In genomic region chr6:158499601-158500000, GRCh38 we compare ENCODE assay signal across 10 cellular contexts.
DNase-seq lines count a peak whose midpoint lies in the region; ATAC-seq and TF ChIP-seq lines count a peak whose summit lies in the region.
"Had no signal": no experiment of that assay in that cellular context is flagged by ENCODE, and none has a peak within 500 bp of the region (broad histone marks: within the 10 kb centered on the region; RNA-seq: fewer than 3 reads in every experiment).

No MANE protein-coding gene starts in this region.

- intact Hi-C loops in A673 (cut with micrococcal nuclease; ENCODE audit: unreplicated experiment), result no loop called here
- intact Hi-C loops in IMR-90 (cut with micrococcal nuclease), result no loop called here
- intact Hi-C loops in psoas muscle (cut with DNase I), result no loop called here

- H4K8ac ChIP-seq in IMR-90 (ENCODE audit: low read depth in 2 of 2, low read length in 2 of 2), result no peak overlapping the region

- H3K4me1 Mint-ChIP-seq in activated T-helper 17 cell treated with anti-CD3 and anti-CD28 coated beads, Interleukin-2, amount 50 U/mL, for 72 hours, result no peaks in the 10 kb centered on the region
- H3K4me1 Mint-ChIP-seq in endothelial cell (ENCODE audit: unreplicated experiment), result peaks cover 2% of the 10 kb centered on the region

- no peaks in the 10 kb centered on the region for H3K9me3 Mint-ChIP-seq in activated T-helper 17 cell treated with anti-CD3 and anti-CD28 coated beads, Interleukin-2, amount 50 U/mL, for 72 hours
- no peaks in the 10 kb centered on the region for H3K9me3 Mint-ChIP-seq in endothelial cell (ENCODE audit: unreplicated experiment)

- H3K4me2 ChIP-seq in IMR-90 (ENCODE audit: low read depth, low read length), result peak overlapping the region; percentile 41; the same call in 1 of the 2 replicates

- POLR2A ChIA-PET in A673 (lab: Charles Lee; ENCODE audit: low non-redundant PET) (no interaction called here), IMR-90 (lab: Charles Lee; ENCODE audit: unreplicated experiment) (interaction anchor here (0.6 kb wide), 1 partner anchor 69 kb away, joined by 4 read pairs; no protein-coding TSS in a partner anchor)

- H3K56ac ChIP-seq in IMR-90 (ENCODE audit: extremely low read depth, insufficient read depth, low read length), result no peak overlapping the region

- peaks cover 7% of the 10 kb centered on the region; the same call in 1 of the 2 replicates for H3K9me1 ChIP-seq in IMR-90 (ENCODE audit: insufficient read depth, low read length)

- H3K9ac ChIP-seq in IMR-90 (ENCODE audit: low read depth, low read length), result no peak overlapping the region

- ATAC-seq in IMR-90 (ENCODE audit: low read depth) (peak; percentile 21), psoas muscle (peak in 3 of 4 donors; percentile 7 to 29 (median 22))
- ATAC-seq in activated T-helper 17 cell treated with anti-CD3 and anti-CD28 coated beads, Interleukin-2, amount 50 U/mL, for 72 hours (replicated peaks), result no peak
- ATAC-seq: Panc1, Right ventricle myocardium inferior had no signal

- no peak overlapping the region for H3K4me3 Mint-ChIP-seq in activated T-helper 17 cell treated with anti-CD3 and anti-CD28 coated beads, Interleukin-2, amount 50 U/mL, for 72 hours
- no peak overlapping the region for H3K4me3 Mint-ChIP-seq in endothelial cell (ENCODE audit: unreplicated experiment)

- dilution Hi-C loops in IMR-90 (cut with HindIII; ENCODE audit: low sequenced_read_pairs, unreplicated experiment), result no loop called here

- no peak overlapping the region for H2AK5ac ChIP-seq in IMR-90 (ENCODE audit: low read depth, low read length)

- H3K27ac Mint-ChIP-seq in activated T-helper 17 cell treated with anti-CD3 and anti-CD28 coated beads, Interleukin-2, amount 50 U/mL, for 72 hours, result peak overlapping the region; percentile 69
- H3K27ac Mint-ChIP-seq in endothelial cell (ENCODE audit: unreplicated experiment), result no peak overlapping the region

- peaks cover 15% of the 10 kb centered on the region for H3K36me3 ChIP-seq in A673 (ENCODE audit: insufficient read depth, low read length, poor library complexity, severe bottlenecking)
- H3K36me3 ChIP-seq in IMR-90 (ENCODE audit: control insufficient read depth, insufficient read depth, low read length), result peaks cover 27% of the 10 kb centered on the region
- H3K36me3 ChIP-seq in psoas muscle (ENCODE audit: insufficient read depth in 1 of 2, low read depth in 1 of 2), result peaks cover 0 to 65% of the 10 kb centered on the region in 2 donors

- TF ChIP-seq CTCF in A673 (conservative IDR thresholded peaks at IDR 0.05; ENCODE audit: low read depth, low read length) (no peak), IMR-90 (conservative IDR thresholded peaks at IDR 0.05; ENCODE audit: low read depth, low read length) (no peak), psoas muscle (IDR thresholded peaks at IDR 0.05) (no peak), endothelial cell (IDR thresholded peaks at IDR 0.05; ENCODE audit: unreplicated experiment) (no peak)

- no CpG with 5 or more reads among the region's 1 CpG for WGBS in IMR-90 (ENCODE audit: extremely low coverage in 2 of 2, insufficient read length in 1 of 2), 2 experiments
- 82 to 96% (median 91%) methylated on average over 1 of the region's 1 CpG for WGBS in psoas muscle, 3 donors

- H2BK120ac ChIP-seq in IMR-90 (ENCODE audit: low read depth, low read length), result no peak overlapping the region

- no peak overlapping the region for H2AK9ac ChIP-seq in IMR-90 (replicated peaks; ENCODE audit: low read depth, low read length, poor library complexity)

- no peak overlapping the region for H3K14ac ChIP-seq in IMR-90 (replicated peaks; ENCODE audit: low read depth, low read length)

- in situ Hi-C loops in IMR-90 (cut with MboI; ENCODE audit: low sequenced_read_pairs), result no loop called here

- TF ChIP-seq RAD21 in IMR-90 (IDR thresholded peaks at IDR 0.05; ENCODE audit: low read length), result no peak

- BruUV-seq in A673 (replicated peaks; lab: Mats Ljungman, UMichigan) (no TSS peak), IMR-90 (replicated peaks; lab: Mats Ljungman, UMichigan) (no TSS peak)

- H3K36me3 Mint-ChIP-seq in activated T-helper 17 cell treated with anti-CD3 and anti-CD28 coated beads, Interleukin-2, amount 50 U/mL, for 72 hours (ENCODE audit: low read depth), result peaks cover 36% of the 10 kb centered on the region
- H3K36me3 Mint-ChIP-seq in endothelial cell (ENCODE audit: low read depth, unreplicated experiment), result peaks cover 42% of the 10 kb centered on the region

- H2BK5ac ChIP-seq in IMR-90 (ENCODE audit: low read depth, low read length, poor library complexity, severe bottlenecking), result no peak overlapping the region

- DNase-seq in A673 (ENCODE audit: low spot score) (no peak), IMR-90 (no peak), psoas muscle (no peak), endothelial cell (ENCODE audit: low spot score) (no peak), NCI-H1694 treated with DMSO at 0.1 percent for 48 hours (lab: John Stamatoyannopoulos, UW) (no peak), NCI-H2081 treated with DMSO at 0.1 percent for 48 hours (lab: John Stamatoyannopoulos, UW) (no peak)
- DNase-seq: COR-L47 had no signal

- peaks cover 7% of the 10 kb centered on the region for H3K4me1 ChIP-seq in A673 (ENCODE audit: insufficient read depth, low read length, poor library complexity, severe bottlenecking)
- H3K4me1 ChIP-seq in IMR-90 (ENCODE audit: control insufficient read depth, insufficient read depth, low read length), result peaks cover 6% of the 10 kb centered on the region
- H3K4me1 ChIP-seq in psoas muscle, result no peaks in the 10 kb centered on the region

- H2BK20ac ChIP-seq in IMR-90 (ENCODE audit: low read depth, low read length), result no peak overlapping the region

- no peak overlapping the region for H4K91ac ChIP-seq in IMR-90 (ENCODE audit: insufficient read depth, low read depth, low read length)

- no peaks in the 10 kb centered on the region for H3K27me3 Mint-ChIP-seq in activated T-helper 17 cell treated with anti-CD3 and anti-CD28 coated beads, Interleukin-2, amount 50 U/mL, for 72 hours
- H3K27me3 Mint-ChIP-seq in endothelial cell (ENCODE audit: unreplicated experiment), result peaks cover 2% of the 10 kb centered on the region

- H3K27me3 ChIP-seq in A673 (replicated peaks; ENCODE audit: insufficient read depth, low read depth, low read length, poor library complexity), result no peaks in the 10 kb centered on the region
- H3K27me3 ChIP-seq in IMR-90 (ENCODE audit: control insufficient read depth, insufficient read depth, low read length), result no peaks in the 10 kb centered on the region
- H3K27me3 ChIP-seq in psoas muscle (ENCODE audit: insufficient read depth in 3 of 3, low read length in 2 of 3), result no peaks in the 10 kb centered on the region

- H3K23ac ChIP-seq in IMR-90 (ENCODE audit: low read depth, low read length), result no peak overlapping the region

- H3K9me3 ChIP-seq in A673 (ENCODE audit: low read depth, low read length, poor library complexity, severe bottlenecking), result no peaks in the 10 kb centered on the region
- no peaks in the 10 kb centered on the region for H3K9me3 ChIP-seq in IMR-90 (ENCODE audit: control insufficient read depth, insufficient read depth, low read length)
- H3K9me3 ChIP-seq in psoas muscle, result no peaks in the 10 kb centered on the region

- 0 out of 2 replicates have a peak overlapping the region, but pooled peaks have one; percentile 34 for H3K18ac ChIP-seq in IMR-90 (ENCODE audit: low read depth, low read length)

- no peak for TF ChIP-seq POLR2A in IMR-90 (IDR thresholded peaks at IDR 0.05; ENCODE audit: low read depth, low read length)

- H2AFZ ChIP-seq in IMR-90 (replicated peaks; ENCODE audit: low read length, poor library complexity), result no peak overlapping the region

- CTCF ChIA-PET in A673 (lab: Charles Lee) (no interaction called here), IMR-90 (lab: Yijun Ruan, JAX) (no interaction called here)

- 0 out of 4 replicates have a peak, but pooled peaks cover 0 to 4% of the 10 kb centered on the region in 2 experiments for H3K79me1 ChIP-seq in IMR-90 (ENCODE audit: low read depth in 1 of 2, low read length in 2 of 2)

- H3K4me3 ChIP-seq in A673 (ENCODE audit: low read depth, low read length, poor library complexity, severe bottlenecking) (no peak overlapping the region), IMR-90 (ENCODE audit: insufficient read depth, low read depth, low read length) (no peak overlapping the region), psoas muscle (no peak overlapping the region)

- no peak overlapping the region for H3K4ac ChIP-seq in IMR-90 (ENCODE audit: low read depth, low read length)

- no peak overlapping the region for H2BK15ac ChIP-seq in IMR-90 (ENCODE audit: low read depth, low read length)

- peak overlapping the region; percentile 51 for H3K27ac ChIP-seq in A673 (ENCODE audit: low read depth, low read length, poor library complexity, severe bottlenecking)
- H3K27ac ChIP-seq in IMR-90 (ENCODE audit: insufficient read depth, low read length), result no peak overlapping the region
- peak overlapping the region; percentile 15 for H3K27ac ChIP-seq in psoas muscle

- H4K20me1 ChIP-seq in IMR-90 (ENCODE audit: insufficient read depth, low read length), result no peaks in the 10 kb centered on the region

- no peak overlapping the region; the same call in 1 of the 2 replicates for H4K5ac ChIP-seq in IMR-90 (ENCODE audit: low read depth, low read length)

TF ChIP-seq in IMR-90, 13 proteins besides CTCF, POLR2A, EP300 and RAD21 (continues in another document):
- TF ChIP-seq CEBPB (IDR thresholded peaks at IDR 0.05; ENCODE audit: low read depth, low read length), result no peak
- no peak for TF ChIP-seq FOS (IDR thresholded peaks at IDR 0.05; ENCODE audit: low read depth, low read length)
- no peak for TF ChIP-seq RFX5 (IDR thresholded peaks at IDR 0.05; ENCODE audit: low read depth, low read length)
- TF ChIP-seq SMC3 (IDR thresholded peaks at IDR 0.05; ENCODE audit: low read depth, low read length), result no peak
- no peak for TF ChIP-seq RCOR1 (IDR thresholded peaks at IDR 0.05; ENCODE audit: insufficient replicate concordance, low read length)
- TF ChIP-seq BHLHE40 (IDR thresholded peaks at IDR 0.05; ENCODE audit: low read depth, low read length), result no peak
- TF ChIP-seq USF2 (IDR thresholded peaks at IDR 0.05; ENCODE audit: low read depth, low read length), result no peak
